Comparison of ENCODE assay signal across 2 cellular contexts in the genomic region with DNA sequence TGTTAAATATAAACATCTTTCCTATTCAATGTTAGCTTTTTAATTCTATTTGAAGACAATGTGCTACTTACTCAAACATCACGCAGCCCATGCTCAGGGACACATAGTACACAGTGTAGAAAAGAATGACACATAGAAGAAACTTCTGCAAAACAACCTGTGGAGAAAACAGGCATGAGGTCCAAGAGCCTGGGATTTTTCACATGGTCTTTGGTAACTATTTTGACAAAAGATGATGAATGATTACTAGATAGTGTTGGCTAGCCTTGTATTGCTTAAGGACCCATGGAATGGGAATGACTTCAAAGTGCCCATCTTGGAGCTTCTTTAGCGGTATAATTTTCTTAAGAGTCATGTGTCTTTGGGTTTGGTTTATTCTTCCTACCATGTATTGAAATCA.
TF ChIP-seq lines count a peak whose summit lies in the region.

No MANE protein-coding gene starts in this region.

TF ChIP-seq in HCT116, 20 proteins besides CTCF, POLR2A, EP300 and RAD21 (continued from another document):
- TF ChIP-seq YY1 (IDR thresholded peaks at IDR 0.05; ENCODE audit: extremely low read depth, insufficient replicate concordance, low read depth, low read length) (no peak), SP1 (IDR thresholded peaks at IDR 0.05; ENCODE audit: low read depth) (no peak), EGR1 (IDR thresholded peaks at IDR 0.05; ENCODE audit: low read depth) (no peak), TCF7L2 (IDR thresholded peaks at IDR 0.05; ENCODE audit: borderline replicate concordance, extremely low read depth, insufficient read depth, insufficient read length) (no peak), EZH2phosphoT487 (IDR thresholded peaks at IDR 0.05; ENCODE audit: borderline replicate concordance) (no peak), EZH2 (IDR thresholded peaks at IDR 0.05) (no peak), ELF1 (IDR thresholded peaks at IDR 0.05; ENCODE audit: borderline replicate concordance, low read depth) (no peak)
- TF ChIP-seq, protein P1, sequence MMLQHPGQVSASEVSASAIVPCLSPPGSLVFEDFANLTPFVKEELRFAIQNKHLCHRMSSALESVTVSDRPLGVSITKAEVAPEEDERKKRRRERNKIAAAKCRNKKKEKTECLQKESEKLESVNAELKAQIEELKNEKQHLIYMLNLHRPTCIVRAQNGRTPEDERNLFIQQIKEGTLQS (IDR thresholded peaks at IDR 0.05) = no peak

TF ChIP-seq in SK-N-SH treated with all-trans-retinoic acid at 6 μM for 48 hours, 23 proteins besides CTCF, POLR2A, EP300 and RAD21 (continued from another document):
- TF ChIP-seq PATZ1 (CRISPR knock-in tag; IDR thresholded peaks at IDR 0.05; ENCODE audit: borderline replicate concordance) = no peak
- no peak for TF ChIP-seq CREB5 (CRISPR knock-in tag; IDR thresholded peaks at IDR 0.05; ENCODE audit: low read depth)
- TF ChIP-seq ZNF70 (CRISPR knock-in tag; IDR thresholded peaks at IDR 0.05) = no peak
- TF ChIP-seq OSR1 (CRISPR knock-in tag; IDR thresholded peaks at IDR 0.05) = no peak
- no peak for TF ChIP-seq ZNF565 (CRISPR knock-in tag; conservative IDR thresholded peaks at IDR 0.05; ENCODE audit: low read depth)
- TF ChIP-seq, protein P2, sequence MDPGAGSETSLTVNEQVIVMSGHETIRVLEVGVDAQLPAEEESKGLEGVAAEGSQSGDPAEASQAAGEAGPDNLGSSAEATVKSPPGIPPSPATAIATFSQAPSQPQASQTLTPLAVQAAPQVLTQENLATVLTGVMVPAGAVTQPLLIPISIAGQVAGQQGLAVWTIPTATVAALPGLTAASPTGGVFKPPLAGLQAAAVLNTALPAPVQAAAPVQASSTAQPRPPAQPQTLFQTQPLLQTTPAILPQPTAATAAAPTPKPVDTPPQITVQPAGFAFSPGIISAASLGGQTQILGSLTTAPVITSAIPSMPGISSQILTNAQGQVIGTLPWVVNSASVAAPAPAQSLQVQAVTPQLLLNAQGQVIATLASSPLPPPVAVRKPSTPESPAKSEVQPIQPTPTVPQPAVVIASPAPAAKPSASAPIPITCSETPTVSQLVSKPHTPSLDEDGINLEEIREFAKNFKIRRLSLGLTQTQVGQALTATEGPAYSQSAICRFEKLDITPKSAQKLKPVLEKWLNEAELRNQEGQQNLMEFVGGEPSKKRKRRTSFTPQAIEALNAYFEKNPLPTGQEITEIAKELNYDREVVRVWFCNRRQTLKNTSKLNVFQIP (CRISPR knock-in tag; IDR thresholded peaks at IDR 0.05; ENCODE audit: borderline replicate concordance, low read depth) = no peak
- TF ChIP-seq, protein P3, sequence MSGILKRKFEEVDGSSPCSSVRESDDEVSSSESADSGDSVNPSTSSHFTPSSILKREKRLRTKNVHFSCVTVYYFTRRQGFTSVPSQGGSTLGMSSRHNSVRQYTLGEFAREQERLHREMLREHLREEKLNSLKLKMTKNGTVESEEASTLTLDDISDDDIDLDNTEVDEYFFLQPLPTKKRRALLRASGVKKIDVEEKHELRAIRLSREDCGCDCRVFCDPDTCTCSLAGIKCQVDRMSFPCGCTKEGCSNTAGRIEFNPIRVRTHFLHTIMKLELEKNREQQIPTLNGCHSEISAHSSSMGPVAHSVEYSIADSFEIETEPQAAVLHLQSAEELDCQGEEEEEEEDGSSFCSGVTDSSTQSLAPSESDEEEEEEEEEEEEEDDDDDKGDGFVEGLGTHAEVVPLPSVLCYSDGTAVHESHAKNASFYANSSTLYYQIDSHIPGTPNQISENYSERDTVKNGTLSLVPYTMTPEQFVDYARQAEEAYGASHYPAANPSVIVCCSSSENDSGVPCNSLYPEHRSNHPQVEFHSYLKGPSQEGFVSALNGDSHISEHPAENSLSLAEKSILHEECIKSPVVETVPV (CRISPR knock-in tag; IDR thresholded peaks at IDR 0.05) = no peak
- TF ChIP-seq, protein P4, sequence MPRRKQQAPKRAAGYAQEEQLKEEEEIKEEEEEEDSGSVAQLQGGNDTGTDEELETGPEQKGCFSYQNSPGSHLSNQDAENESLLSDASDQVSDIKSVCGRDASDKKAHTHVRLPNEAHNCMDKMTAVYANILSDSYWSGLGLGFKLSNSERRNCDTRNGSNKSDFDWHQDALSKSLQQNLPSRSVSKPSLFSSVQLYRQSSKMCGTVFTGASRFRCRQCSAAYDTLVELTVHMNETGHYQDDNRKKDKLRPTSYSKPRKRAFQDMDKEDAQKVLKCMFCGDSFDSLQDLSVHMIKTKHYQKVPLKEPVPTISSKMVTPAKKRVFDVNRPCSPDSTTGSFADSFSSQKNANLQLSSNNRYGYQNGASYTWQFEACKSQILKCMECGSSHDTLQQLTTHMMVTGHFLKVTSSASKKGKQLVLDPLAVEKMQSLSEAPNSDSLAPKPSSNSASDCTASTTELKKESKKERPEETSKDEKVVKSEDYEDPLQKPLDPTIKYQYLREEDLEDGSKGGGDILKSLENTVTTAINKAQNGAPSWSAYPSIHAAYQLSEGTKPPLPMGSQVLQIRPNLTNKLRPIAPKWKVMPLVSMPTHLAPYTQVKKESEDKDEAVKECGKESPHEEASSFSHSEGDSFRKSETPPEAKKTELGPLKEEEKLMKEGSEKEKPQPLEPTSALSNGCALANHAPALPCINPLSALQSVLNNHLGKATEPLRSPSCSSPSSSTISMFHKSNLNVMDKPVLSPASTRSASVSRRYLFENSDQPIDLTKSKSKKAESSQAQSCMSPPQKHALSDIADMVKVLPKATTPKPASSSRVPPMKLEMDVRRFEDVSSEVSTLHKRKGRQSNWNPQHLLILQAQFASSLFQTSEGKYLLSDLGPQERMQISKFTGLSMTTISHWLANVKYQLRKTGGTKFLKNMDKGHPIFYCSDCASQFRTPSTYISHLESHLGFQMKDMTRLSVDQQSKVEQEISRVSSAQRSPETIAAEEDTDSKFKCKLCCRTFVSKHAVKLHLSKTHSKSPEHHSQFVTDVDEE (CRISPR knock-in tag; IDR thresholded peaks at IDR 0.05) = no peak
- TF ChIP-seq ZFP3 (CRISPR knock-in tag; IDR thresholded peaks at IDR 0.05) = no peak
